17 cellular contexts compared by ENCODE assay signal in the genomic region with DNA sequence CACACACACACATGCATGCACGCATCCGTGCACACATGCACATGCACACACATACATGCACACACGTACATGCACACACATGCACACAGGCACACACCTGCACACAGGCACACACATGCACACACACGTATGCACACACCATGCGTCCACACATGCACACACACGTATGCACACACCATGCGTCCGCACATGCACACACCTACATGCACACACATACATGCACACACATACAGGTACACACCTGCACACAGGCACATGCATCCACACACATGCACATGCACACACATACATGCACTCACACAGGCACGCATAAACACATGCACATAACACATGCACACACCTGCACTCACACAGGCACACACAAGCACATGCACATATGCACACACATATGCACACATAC.
"Had no signal": no experiment of that assay in that cellular context is flagged by ENCODE, and none has a peak within 500 bp of the region (broad histone marks: within the 10 kb centered on the region; RNA-seq: fewer than 3 reads in every experiment).

No MANE protein-coding gene starts in this region.

- ATAC-seq: heart right ventricle; mucosa of descending colon; naive thymus-derived CD8-positive, alpha-beta T cell; pancreas; right cardiac atrium had no signal

- FAIRE-seq: frontal cortex, islet of Langerhans, pancreas had no signal

- H3K4me3 ChIP-seq: dorsolateral prefrontal cortex, heart right ventricle, mucosa of descending colon, pancreas, smooth muscle cell, vagina had no signal

- H3K27ac ChIP-seq: dorsolateral prefrontal cortex, heart right ventricle, pancreas, vagina had no signal

- H3K4me2 ChIP-seq: smooth muscle cell had no signal

- DNase-seq: cortex of kidney; dorsolateral prefrontal cortex; effector CD8-positive, alpha-beta T cell; heart right ventricle; hypothalamus; kidney glomerular epithelial cell; mammary epithelial cell; mucosa of descending colon; naive thymus-derived CD8-positive, alpha-beta T cell; pancreas; right cardiac atrium; stimulated activated CD4-positive, alpha-beta T cell treated with anti-CD3 and anti-CD28 coated beads, Interleukin-2, amount 100 ng/mL, for 48 hours; stimulated activated naive CD4-positive, alpha-beta T cell treated with Interleukin-2 at 50 U/mL for 16 hours had no signal

- H3K27me3 ChIP-seq: dorsolateral prefrontal cortex, heart right ventricle, pancreas, vagina had no signal

- H3K4me1 ChIP-seq: heart right ventricle, pancreas, vagina had no signal

- H3K9me3 ChIP-seq: heart right ventricle, mucosa of descending colon, pancreas, vagina had no signal
